30 cellular contexts compared by ENCODE assay signal in genomic region chr1:229282295-229282823, GRCh38.
A peak's percentile ranks its signal among the peaks of the same experiment; 100 is the strongest.
DNase-seq lines count a peak whose midpoint lies in the region; ATAC-seq, FAIRE-seq and TF ChIP-seq lines count a peak whose summit lies in the region.
"Had no signal": no experiment of that assay in that cellular context is flagged by ENCODE, and none has a peak within 500 bp of the region (broad histone marks: within the 10 kb centered on the region; RNA-seq: fewer than 3 reads in every experiment).

No MANE protein-coding gene starts in this region.

- peaks cover 59% of the 10 kb centered on the region for H3K4me1 Mint-ChIP-seq in activated naive CD4-positive, alpha-beta T cell treated with anti-CD3 and anti-CD28 coated beads, Interleukin-2, amount 50 U/mL, for 24 hours

- H3K36me3 Mint-ChIP-seq in activated naive CD4-positive, alpha-beta T cell treated with anti-CD3 and anti-CD28 coated beads, Interleukin-2, amount 50 U/mL, for 24 hours = peaks cover 14% of the 10 kb centered on the region

- ATAC-seq in GM18861 (IDR thresholded peaks at IDR 0.05; ENCODE audit: unreplicated experiment) = no peak
- ATAC-seq in HG03378 (IDR thresholded peaks at IDR 0.05; ENCODE audit: unreplicated experiment) = no peak
- ATAC-seq: GM23338, HepG2, PC-3 had no signal

- H3K9me3 Mint-ChIP-seq in activated naive CD4-positive, alpha-beta T cell treated with anti-CD3 and anti-CD28 coated beads, Interleukin-2, amount 50 U/mL, for 24 hours = no peaks in the 10 kb centered on the region
- H3K9me3 Mint-ChIP-seq: CD14-positive monocyte; CD8-positive, alpha-beta memory T cell; GM23338; H9 had no signal

- TF ChIP-seq CTCF in VCaP (conservative IDR thresholded peaks at IDR 0.05) = no peak

- no peak overlapping the region for H3K4me3 Mint-ChIP-seq in activated naive CD4-positive, alpha-beta T cell treated with anti-CD3 and anti-CD28 coated beads, Interleukin-2, amount 50 U/mL, for 24 hours
- H3K4me3 Mint-ChIP-seq: CD14-positive monocyte, GM23338, H9 had no signal

- peak; percentile 58 for FAIRE-seq in islet of Langerhans (lab: Jason Lieb, UNC)
- FAIRE-seq: HepG2 had no signal

- no peak for DNase-seq in activated naive CD4-positive, alpha-beta T cell treated with anti-CD3 and anti-CD28 coated beads, Interleukin-2, amount 50 U/mL, for 16 hours
- no peak for DNase-seq in nucleus accumbens (lab: John Stamatoyannopoulos, UW)
- DNase-seq: 8988T; ACHN; BE2C; Calu3; CD8-positive, alpha-beta memory T cell; DMS153; DND-41; H9; KBM-7; MV-4-11; NCI-H1105; NCI-H1436 treated with DMSO at 0.1 percent for 48 hours; NCI-H187 treated with DMSO at 0.1 percent for 48 hours; NCI-H2171 treated with DMSO at 0.1 percent for 48 hours; NCI-H345; NCI-H510A treated with DMSO at 0.1 percent for 48 hours; NCI-H748 treated with DMSO at 0.1 percent for 48 hours; NK-92 treated with Interleukin-12 subunit alpha and Interleukin-12 subunit beta, amount 100 ng/mL, for 24 hours; PC-3; SK-N-SH had no signal

- no peaks in the 10 kb centered on the region for H3K27me3 Mint-ChIP-seq in activated naive CD4-positive, alpha-beta T cell treated with anti-CD3 and anti-CD28 coated beads, Interleukin-2, amount 50 U/mL, for 24 hours
- H3K27me3 Mint-ChIP-seq: CD8-positive, alpha-beta memory T cell had no signal

- H3K27ac ChIP-seq in VCaP = peak overlapping the region; percentile 83

- H3K27ac Mint-ChIP-seq in activated naive CD4-positive, alpha-beta T cell treated with anti-CD3 and anti-CD28 coated beads, Interleukin-2, amount 50 U/mL, for 24 hours = peak overlapping the region; percentile 19
- H3K27ac Mint-ChIP-seq: CD14-positive monocyte, GM23338, H9 had no signal
